1 cellular context compared by ENCODE assay signal in genomic region chr12:48956279-48957140, GRCh38.
TF ChIP-seq lines count a peak whose summit lies in the region.

No MANE protein-coding gene starts in this region.

TF ChIP-seq in K562, 482 proteins besides CTCF, POLR2A, EP300 and RAD21 (continues in another document):
- TF ChIP-seq TEAD1 (CRISPR knock-in tag; IDR thresholded peaks at IDR 0.05) = 0 out of 4 replicates have a peak, but pooled peaks of 1 of the 2 experiments have one; percentile 51
- TF ChIP-seq SIN3B (IDR thresholded peaks at IDR 0.05; ENCODE audit: low read depth) = no peak
- no peak; a peak in 1 of 4 replicates for TF ChIP-seq ETV6 (IDR thresholded peaks at IDR 0.05; ENCODE audit: borderline replicate concordance in 1 of 2, low read depth in 2 of 2, low read length in 1 of 2)
- TF ChIP-seq ETV6 (CRISPR knock-in tag; IDR thresholded peaks at IDR 0.05; ENCODE audit: borderline replicate concordance) = no peak
- TF ChIP-seq TFAM (CRISPR knock-in tag; conservative IDR thresholded peaks at IDR 0.05) = no peak
- TF ChIP-seq, protein P1, sequence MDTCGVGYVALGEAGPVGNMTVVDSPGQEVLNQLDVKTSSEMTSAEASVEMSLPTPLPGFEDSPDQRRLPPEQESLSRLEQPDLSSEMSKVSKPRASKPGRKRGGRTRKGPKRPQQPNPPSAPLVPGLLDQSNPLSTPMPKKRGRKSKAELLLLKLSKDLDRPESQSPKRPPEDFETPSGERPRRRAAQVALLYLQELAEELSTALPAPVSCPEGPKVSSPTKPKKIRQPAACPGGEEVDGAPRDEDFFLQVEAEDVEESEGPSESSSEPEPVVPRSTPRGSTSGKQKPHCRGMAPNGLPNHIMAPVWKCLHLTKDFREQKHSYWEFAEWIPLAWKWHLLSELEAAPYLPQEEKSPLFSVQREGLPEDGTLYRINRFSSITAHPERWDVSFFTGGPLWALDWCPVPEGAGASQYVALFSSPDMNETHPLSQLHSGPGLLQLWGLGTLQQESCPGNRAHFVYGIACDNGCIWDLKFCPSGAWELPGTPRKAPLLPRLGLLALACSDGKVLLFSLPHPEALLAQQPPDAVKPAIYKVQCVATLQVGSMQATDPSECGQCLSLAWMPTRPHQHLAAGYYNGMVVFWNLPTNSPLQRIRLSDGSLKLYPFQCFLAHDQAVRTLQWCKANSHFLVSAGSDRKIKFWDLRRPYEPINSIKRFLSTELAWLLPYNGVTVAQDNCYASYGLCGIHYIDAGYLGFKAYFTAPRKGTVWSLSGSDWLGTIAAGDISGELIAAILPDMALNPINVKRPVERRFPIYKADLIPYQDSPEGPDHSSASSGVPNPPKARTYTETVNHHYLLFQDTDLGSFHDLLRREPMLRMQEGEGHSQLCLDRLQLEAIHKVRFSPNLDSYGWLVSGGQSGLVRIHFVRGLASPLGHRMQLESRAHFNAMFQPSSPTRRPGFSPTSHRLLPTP (IDR thresholded peaks at IDR 0.05; ENCODE audit: borderline replicate concordance, extremely low read depth, insufficient read length) = no peak
- no peak for TF ChIP-seq KAT8 (IDR thresholded peaks at IDR 0.05; ENCODE audit: low read depth)
- TF ChIP-seq, protein P2, sequence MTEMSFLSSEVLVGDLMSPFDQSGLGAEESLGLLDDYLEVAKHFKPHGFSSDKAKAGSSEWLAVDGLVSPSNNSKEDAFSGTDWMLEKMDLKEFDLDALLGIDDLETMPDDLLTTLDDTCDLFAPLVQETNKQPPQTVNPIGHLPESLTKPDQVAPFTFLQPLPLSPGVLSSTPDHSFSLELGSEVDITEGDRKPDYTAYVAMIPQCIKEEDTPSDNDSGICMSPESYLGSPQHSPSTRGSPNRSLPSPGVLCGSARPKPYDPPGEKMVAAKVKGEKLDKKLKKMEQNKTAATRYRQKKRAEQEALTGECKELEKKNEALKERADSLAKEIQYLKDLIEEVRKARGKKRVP (CRISPR knock-in tag; IDR thresholded peaks at IDR 0.05) = peak; percentile 20; the same call in 1 of the 2 replicates
- TF ChIP-seq HLTF (IDR thresholded peaks at IDR 0.05) = no peak
- peak; percentile 43; the same call in 1 of the 2 replicates for TF ChIP-seq SMARCA4 (IDR thresholded peaks at IDR 0.05)
- TF ChIP-seq, protein P3, sequence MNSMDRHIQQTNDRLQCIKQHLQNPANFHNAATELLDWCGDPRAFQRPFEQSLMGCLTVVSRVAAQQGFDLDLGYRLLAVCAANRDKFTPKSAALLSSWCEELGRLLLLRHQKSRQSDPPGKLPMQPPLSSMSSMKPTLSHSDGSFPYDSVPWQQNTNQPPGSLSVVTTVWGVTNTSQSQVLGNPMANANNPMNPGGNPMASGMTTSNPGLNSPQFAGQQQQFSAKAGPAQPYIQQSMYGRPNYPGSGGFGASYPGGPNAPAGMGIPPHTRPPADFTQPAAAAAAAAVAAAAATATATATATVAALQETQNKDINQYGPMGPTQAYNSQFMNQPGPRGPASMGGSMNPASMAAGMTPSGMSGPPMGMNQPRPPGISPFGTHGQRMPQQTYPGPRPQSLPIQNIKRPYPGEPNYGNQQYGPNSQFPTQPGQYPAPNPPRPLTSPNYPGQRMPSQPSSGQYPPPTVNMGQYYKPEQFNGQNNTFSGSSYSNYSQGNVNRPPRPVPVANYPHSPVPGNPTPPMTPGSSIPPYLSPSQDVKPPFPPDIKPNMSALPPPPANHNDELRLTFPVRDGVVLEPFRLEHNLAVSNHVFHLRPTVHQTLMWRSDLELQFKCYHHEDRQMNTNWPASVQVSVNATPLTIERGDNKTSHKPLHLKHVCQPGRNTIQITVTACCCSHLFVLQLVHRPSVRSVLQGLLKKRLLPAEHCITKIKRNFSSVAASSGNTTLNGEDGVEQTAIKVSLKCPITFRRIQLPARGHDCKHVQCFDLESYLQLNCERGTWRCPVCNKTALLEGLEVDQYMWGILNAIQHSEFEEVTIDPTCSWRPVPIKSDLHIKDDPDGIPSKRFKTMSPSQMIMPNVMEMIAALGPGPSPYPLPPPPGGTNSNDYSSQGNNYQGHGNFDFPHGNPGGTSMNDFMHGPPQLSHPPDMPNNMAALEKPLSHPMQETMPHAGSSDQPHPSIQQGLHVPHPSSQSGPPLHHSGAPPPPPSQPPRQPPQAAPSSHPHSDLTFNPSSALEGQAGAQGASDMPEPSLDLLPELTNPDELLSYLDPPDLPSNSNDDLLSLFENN (IDR thresholded peaks at IDR 0.05; ENCODE audit: low read depth in 2 of 2, low read length in 2 of 2) = no peak
- no peak for TF ChIP-seq HMG20B (CRISPR knock-in tag; IDR thresholded peaks at IDR 0.05)
- TF ChIP-seq SIN3A (IDR thresholded peaks at IDR 0.05; ENCODE audit: borderline replicate concordance in 2 of 2, control insufficient read depth in 1 of 2, low read depth in 2 of 2, low read length in 2 of 2) = peak in 1 of 2 experiments; percentile 62; a peak in 1 of 4 replicates
- TF ChIP-seq SIX5 (IDR thresholded peaks at IDR 0.05; ENCODE audit: borderline replicate concordance in 1 of 2, insufficient read depth in 1 of 2, low read depth in 1 of 2, low read length in 2 of 2) = no peak
- TF ChIP-seq PRDM10 (IDR thresholded peaks at IDR 0.05; ENCODE audit: partially characterized antibody) = peak; percentile 7
- peak; percentile 56 for TF ChIP-seq DPF2 (IDR thresholded peaks at IDR 0.05)
- no peak for TF ChIP-seq ZC3H11A (IDR thresholded peaks at IDR 0.05; ENCODE audit: low read depth, low read length)
- TF ChIP-seq, protein P4, sequence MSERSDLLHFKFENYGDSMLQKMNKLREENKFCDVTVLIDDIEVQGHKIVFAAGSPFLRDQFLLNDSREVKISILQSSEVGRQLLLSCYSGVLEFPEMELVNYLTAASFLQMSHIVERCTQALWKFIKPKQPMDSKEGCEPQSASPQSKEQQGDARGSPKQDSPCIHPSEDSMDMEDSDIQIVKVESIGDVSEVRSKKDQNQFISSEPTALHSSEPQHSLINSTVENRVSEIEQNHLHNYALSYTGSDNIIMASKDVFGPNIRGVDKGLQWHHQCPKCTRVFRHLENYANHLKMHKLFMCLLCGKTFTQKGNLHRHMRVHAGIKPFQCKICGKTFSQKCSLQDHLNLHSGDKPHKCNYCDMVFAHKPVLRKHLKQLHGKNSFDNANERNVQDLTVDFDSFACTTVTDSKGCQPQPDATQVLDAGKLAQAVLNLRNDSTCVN (CRISPR knock-in tag; IDR thresholded peaks at IDR 0.05) = 0 out of 2 replicates have a peak, but pooled peaks have one; percentile 34
- no peak for TF ChIP-seq KAT2B (IDR thresholded peaks at IDR 0.05; ENCODE audit: low read depth, low read length)
- TF ChIP-seq PKNOX1 (IDR thresholded peaks at IDR 0.05) = peak; percentile 64
- TF ChIP-seq ATF1 (CRISPR knock-in tag; IDR thresholded peaks at IDR 0.05) = no peak
- peak; percentile 59 for TF ChIP-seq ATF1 (tag; IDR thresholded peaks at IDR 0.05)
- TF ChIP-seq CHD2 (IDR thresholded peaks at IDR 0.05; ENCODE audit: low read depth, low read length) = peak; percentile 14; the same call in 1 of the 2 replicates
- TF ChIP-seq, protein P5, sequence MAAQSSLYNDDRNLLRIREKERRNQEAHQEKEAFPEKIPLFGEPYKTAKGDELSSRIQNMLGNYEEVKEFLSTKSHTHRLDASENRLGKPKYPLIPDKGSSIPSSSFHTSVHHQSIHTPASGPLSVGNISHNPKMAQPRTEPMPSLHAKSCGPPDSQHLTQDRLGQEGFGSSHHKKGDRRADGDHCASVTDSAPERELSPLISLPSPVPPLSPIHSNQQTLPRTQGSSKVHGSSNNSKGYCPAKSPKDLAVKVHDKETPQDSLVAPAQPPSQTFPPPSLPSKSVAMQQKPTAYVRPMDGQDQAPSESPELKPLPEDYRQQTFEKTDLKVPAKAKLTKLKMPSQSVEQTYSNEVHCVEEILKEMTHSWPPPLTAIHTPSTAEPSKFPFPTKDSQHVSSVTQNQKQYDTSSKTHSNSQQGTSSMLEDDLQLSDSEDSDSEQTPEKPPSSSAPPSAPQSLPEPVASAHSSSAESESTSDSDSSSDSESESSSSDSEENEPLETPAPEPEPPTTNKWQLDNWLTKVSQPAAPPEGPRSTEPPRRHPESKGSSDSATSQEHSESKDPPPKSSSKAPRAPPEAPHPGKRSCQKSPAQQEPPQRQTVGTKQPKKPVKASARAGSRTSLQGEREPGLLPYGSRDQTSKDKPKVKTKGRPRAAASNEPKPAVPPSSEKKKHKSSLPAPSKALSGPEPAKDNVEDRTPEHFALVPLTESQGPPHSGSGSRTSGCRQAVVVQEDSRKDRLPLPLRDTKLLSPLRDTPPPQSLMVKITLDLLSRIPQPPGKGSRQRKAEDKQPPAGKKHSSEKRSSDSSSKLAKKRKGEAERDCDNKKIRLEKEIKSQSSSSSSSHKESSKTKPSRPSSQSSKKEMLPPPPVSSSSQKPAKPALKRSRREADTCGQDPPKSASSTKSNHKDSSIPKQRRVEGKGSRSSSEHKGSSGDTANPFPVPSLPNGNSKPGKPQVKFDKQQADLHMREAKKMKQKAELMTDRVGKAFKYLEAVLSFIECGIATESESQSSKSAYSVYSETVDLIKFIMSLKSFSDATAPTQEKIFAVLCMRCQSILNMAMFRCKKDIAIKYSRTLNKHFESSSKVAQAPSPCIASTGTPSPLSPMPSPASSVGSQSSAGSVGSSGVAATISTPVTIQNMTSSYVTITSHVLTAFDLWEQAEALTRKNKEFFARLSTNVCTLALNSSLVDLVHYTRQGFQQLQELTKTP (IDR thresholded peaks at IDR 0.05; ENCODE audit: low read depth in 1 of 2, partially characterized antibody in 2 of 2) = peak in 1 of 2 experiments; percentile 93
- no peak for TF ChIP-seq MCM2 (IDR thresholded peaks at IDR 0.05; ENCODE audit: low read depth)
- 0 out of 2 replicates have a peak, but pooled peaks have one; percentile 22 for TF ChIP-seq JUNB (CRISPR knock-in tag; conservative IDR thresholded peaks at IDR 0.05)
- peak in 1 of 2 experiments; percentile 34; a peak in 1 of 4 replicates for TF ChIP-seq TRIM24 (IDR thresholded peaks at IDR 0.05)
- TF ChIP-seq CTBP1 (IDR thresholded peaks at IDR 0.05; ENCODE audit: borderline replicate concordance) = peak; percentile 59
- no peak; the same call in 1 of the 2 replicates for TF ChIP-seq ARID1B (IDR thresholded peaks at IDR 0.05)
- peak; percentile 14; the same call in 1 of the 2 replicates for TF ChIP-seq SP1 (CRISPR knock-in tag; IDR thresholded peaks at IDR 0.05)
- TF ChIP-seq SMC3 (conservative IDR thresholded peaks at IDR 0.05; ENCODE audit: insufficient read depth, low read depth, low read length) = no peak
- TF ChIP-seq CEBPG (CRISPR knock-in tag; IDR thresholded peaks at IDR 0.05) = no peak; the same call in 1 of the 2 replicates
- TF ChIP-seq CEBPG (tag; conservative IDR thresholded peaks at IDR 0.05 in 1 of 2, IDR thresholded peaks at IDR 0.05 in 1 of 2) = no peak
- TF ChIP-seq CLOCK (CRISPR knock-in tag; IDR thresholded peaks at IDR 0.05; ENCODE audit: borderline replicate concordance) = no peak
- TF ChIP-seq PHTF2 (CRISPR knock-in tag; IDR thresholded peaks at IDR 0.05) = no peak
- TF ChIP-seq ZBTB9 (CRISPR knock-in tag; IDR thresholded peaks at IDR 0.05) = 0 out of 2 replicates have a peak, but pooled peaks have one; percentile 20
